Comparison of ENCODE assay signal across 13 cellular contexts in genomic region chr2:11904029-11904428, GRCh38.
DNase-seq lines count a peak whose midpoint lies in the region; ATAC-seq and TF ChIP-seq lines count a peak whose summit lies in the region.
"Had no signal": no experiment of that assay in that cellular context is flagged by ENCODE, and none has a peak within 500 bp of the region (broad histone marks: within the 10 kb centered on the region; RNA-seq: fewer than 3 reads in every experiment).

No MANE protein-coding gene starts in this region.

- H3K36me3 ChIP-seq in GM06990 (ENCODE audit: control insufficient read depth, insufficient read depth, low read length), result peaks cover 2% of the 10 kb centered on the region; the same call in 1 of the 2 replicates
- H3K36me3 ChIP-seq: left ventricle myocardium inferior had no signal

- TF ChIP-seq CTCF in GM06990 (IDR thresholded peaks at IDR 0.05; ENCODE audit: insufficient read depth, low read length, poor library complexity, severe bottlenecking) (peak; percentile 62), astrocyte of the spinal cord (IDR thresholded peaks at IDR 0.05; ENCODE audit: low read depth, low read length) (peak; percentile 13)

- DNase-seq in GM06990 (ENCODE audit: extremely low read depth, insufficient read length) (peak; percentile 42), astrocyte of the spinal cord (ENCODE audit: low read depth, low spot score) (no peak), NCI-H2171 (lab: John Stamatoyannopoulos, UW) (no peak), G401 (ENCODE audit: low spot score) (no peak), NCI-H1105 treated with DMSO at 0.1 percent for 48 hours (lab: John Stamatoyannopoulos, UW) (no peak)
- DNase-seq: activated effector memory CD4-positive, alpha-beta T cell treated with anti-CD3 and anti-CD28 coated beads, Interleukin-2, amount 50 U/mL, for 16 hours; foreskin keratinocyte; left ventricle myocardium inferior; NCI-H187 treated with DMSO at 0.1 percent for 48 hours; stimulated activated CD4-positive, alpha-beta T cell treated with anti-CD3 and anti-CD28 coated beads, Interleukin-4, amount 100 ng/mL, for 4 hours had no signal

- ATAC-seq in GM21360 (IDR thresholded peaks at IDR 0.05; ENCODE audit: unreplicated experiment), result peak; percentile 80
- ATAC-seq in HG03575 (IDR thresholded peaks at IDR 0.05; ENCODE audit: extremely low read depth, insufficient number of reproducible peaks, low FRiP score, unreplicated experiment), result peak; percentile 68
- no peak for ATAC-seq in HG03135 (IDR thresholded peaks at IDR 0.05; ENCODE audit: unreplicated experiment)
- ATAC-seq: foreskin keratinocyte had no signal

- in situ Hi-C loops in astrocyte of the spinal cord (cut with HindIII; ENCODE audit: low sequenced_read_pairs), result no loop called here
- in situ Hi-C loops in G401 (cut with HindIII; ENCODE audit: low sequenced_read_pairs), result no loop called here

- H3K27me3 ChIP-seq in GM06990 (replicated peaks; ENCODE audit: control insufficient read depth, insufficient read depth, low read length), result no peaks in the 10 kb centered on the region
- H3K27me3 ChIP-seq: foreskin keratinocyte had no signal

- H3K4me3 ChIP-seq in GM06990 (replicated peaks; ENCODE audit: low read depth, low read length) (no peak overlapping the region), astrocyte of the spinal cord (ENCODE audit: low read depth, low read length) (no peak overlapping the region)
- H3K4me3 ChIP-seq: left ventricle myocardium inferior had no signal
